Comparison of ENCODE assay signal across 24 cellular contexts in genomic region chr2:228599297-228599696, GRCh38.
A peak's percentile ranks its signal among the peaks of the same experiment; 100 is the strongest.
DNase-seq lines count a peak whose midpoint lies in the region; ATAC-seq and FAIRE-seq lines count a peak whose summit lies in the region.
"Had no signal": no experiment of that assay in that cellular context is flagged by ENCODE, and none has a peak within 500 bp of the region (broad histone marks: within the 10 kb centered on the region; RNA-seq: fewer than 3 reads in every experiment).

No MANE protein-coding gene starts in this region.

- in situ Hi-C loops in GM23248 (cut with MboI): no loop called here

- no peaks in the 10 kb centered on the region for H3K79me2 ChIP-seq in GM23248 (ENCODE audit: insufficient read depth)

- peak overlapping the region; percentile 82 for H3K27ac ChIP-seq in GM23248
- H3K27ac ChIP-seq: sigmoid colon, upper lobe of left lung had no signal

- peaks cover 5% of the 10 kb centered on the region; the same call in 1 of the 2 replicates for H3K9me2 ChIP-seq in GM23248 (ENCODE audit: insufficient read depth)

- no peak overlapping the region for H3K9ac ChIP-seq in GM23248

- H3K36me3 ChIP-seq in GM23248 (ENCODE audit: low read depth): no peaks in the 10 kb centered on the region
- H3K36me3 ChIP-seq: HAP-1, sigmoid colon, upper lobe of left lung had no signal

- peaks cover 32% of the 10 kb centered on the region for H3K4me1 ChIP-seq in GM23248 (ENCODE audit: insufficient read depth)
- H3K4me1 ChIP-seq: HAP-1, sigmoid colon, upper lobe of left lung had no signal

- no peaks in the 10 kb centered on the region for H3K27me3 ChIP-seq in GM23248 (replicated peaks; ENCODE audit: insufficient read depth)
- H3K27me3 ChIP-seq: sigmoid colon, upper lobe of left lung had no signal

- H3K9me3 ChIP-seq in GM23248 (ENCODE audit: low read depth): no peaks in the 10 kb centered on the region
- H3K9me3 ChIP-seq: HAP-1, sigmoid colon, upper lobe of left lung had no signal

- H2AFZ ChIP-seq in GM23248: peak overlapping the region; percentile 61

- WGBS in GM23248 (ENCODE audit: low coverage in 1 of 2, low lambda C conversion rate in 2 of 2, missing lambda C conversion rate in 2 of 2), 2 experiments: 82 to 84% methylated on average over 5 of the region's 5 CpGs

- H4K20me1 ChIP-seq in GM23248 (ENCODE audit: insufficient read depth): no peaks in the 10 kb centered on the region

- DNase-seq in GM23248 (no peak), MV-4-11 (lab: John Stamatoyannopoulos, UW) (peak; percentile 27), pulmonary artery endothelial cell (ENCODE audit: low read depth, low spot score) (peak; percentile 11), NCI-H2081 (lab: John Stamatoyannopoulos, UW) (no peak)
- DNase-seq in stimulated activated CD4-positive, alpha-beta T cell treated with anti-CD3 and anti-CD28 coated beads, Interleukin-4, amount 100 ng/mL, for 4 hours: no peak
- DNase-seq: activated CD4-positive, alpha-beta memory T cell treated with anti-CD3 and anti-CD28 coated beads, Interleukin-2, amount 10 ng/mL, durations not matched to agents 7 days and 5 days; activated naive CD4-positive, alpha-beta T cell treated with anti-CD3 and anti-CD28 coated beads for 36 hours; activated T-cell treated with anti-CD3 and anti-CD28 coated beads, Interleukin-2, amount 50 U/mL, for 1 hour; AML-193; central memory CD4-positive, alpha-beta T cell; effector memory CD4-positive, alpha-beta T cell; left ventricle myocardium superior; NCI-H2029; NCI-H446 treated with DMSO at 0.1 percent for 48 hours; occipital lobe; Right ventricle myocardium superior; sigmoid colon; stimulated activated naive CD4-positive, alpha-beta T cell treated with Interleukin-2 at 50 U/mL for 16 hours; T-helper 2 cell; upper lobe of left lung had no signal

- no peak overlapping the region for H3K4me3 ChIP-seq in GM23248
- H3K4me3 ChIP-seq: HAP-1, sigmoid colon, upper lobe of left lung had no signal

- peaks cover 35% of the 10 kb centered on the region for H3F3A ChIP-seq in GM23248 (ENCODE audit: insufficient read depth)

- peak overlapping the region; percentile 53 for H3K4me2 ChIP-seq in GM23248 (ENCODE audit: unreplicated experiment)

- no peak for ATAC-seq in GM21619 (IDR thresholded peaks at IDR 0.05; ENCODE audit: unreplicated experiment)
- ATAC-seq: left ventricle myocardium superior had no signal

- peak; percentile 93 for FAIRE-seq in colon (lab: Jason Lieb, UNC)
- FAIRE-seq: GM19239 had no signal

Comparison
In these comparisons a context has a peak if more than half of its experiments do, and no peak if none do; other contexts are left out.
1. DNase-seq: peak in MV-4-11 (single experiment) and pulmonary artery endothelial cell (single experiment); none in GM23248 (single experiment), stimulated activated CD4-positive, alpha-beta T cell treated with anti-CD3 and anti-CD28 coated beads, Interleukin-4, amount 100 ng/mL, for 4 hours (0 of 2) and NCI-H2081 (0 of 2).